In genomic region chr13:98512774-98513327, GRCh38 we compare ENCODE assay signal across 21 cellular contexts.
DNase-seq lines count a peak whose midpoint lies in the region; ATAC-seq and TF ChIP-seq lines count a peak whose summit lies in the region.
"Had no signal": no experiment of that assay in that cellular context is flagged by ENCODE, and none has a peak within 500 bp of the region (broad histone marks: within the 10 kb centered on the region; RNA-seq: fewer than 3 reads in every experiment).

No MANE protein-coding gene starts in this region.

- no peaks in the 10 kb centered on the region for H3K9me3 ChIP-seq in CD4-positive, alpha-beta T cell (ENCODE audit: control insufficient read depth, low read length)
- H3K9me3 ChIP-seq in right lobe of liver, result no peaks in the 10 kb centered on the region
- H3K9me3 ChIP-seq in aorta (ENCODE audit: control insufficient read depth, low read length), result no peaks in the 10 kb centered on the region
- H3K9me3 ChIP-seq: Caco-2, stomach, upper lobe of left lung had no signal

- ATAC-seq in CD4-positive, alpha-beta T cell (ENCODE audit: poor library complexity), result no peak
- ATAC-seq in right lobe of liver (peak; percentile 11 to 48 (median 40)), aorta (ENCODE audit: low FRiP score) (no peak)

- no peaks in the 10 kb centered on the region for H3K27me3 ChIP-seq in CD4-positive, alpha-beta T cell (ENCODE audit: control insufficient read depth, insufficient read depth, low read length)
- H3K27me3 ChIP-seq in right lobe of liver, result no peaks in the 10 kb centered on the region
- H3K27me3 ChIP-seq in aorta (ENCODE audit: control insufficient read depth in 1 of 2, insufficient read depth in 2 of 2, low read length in 1 of 2), result no peaks in the 10 kb centered on the region
- H3K27me3 ChIP-seq: stomach, upper lobe of left lung had no signal

- H3K4me3 ChIP-seq in right lobe of liver (no peak overlapping the region), aorta (ENCODE audit: low read length in 2 of 2) (no peak overlapping the region)
- H3K4me3 ChIP-seq: stomach, upper lobe of left lung had no signal

- in situ Hi-C loops in G401 (cut with HindIII; ENCODE audit: low sequenced_read_pairs), result no loop called here

- TF ChIP-seq CTCF in CD4-positive, alpha-beta T cell (IDR thresholded peaks at IDR 0.05), result no peak
- no peak for TF ChIP-seq CTCF in right lobe of liver (IDR thresholded peaks at IDR 0.05)

- DNase-seq in CD4-positive, alpha-beta T cell, result no peak
- peak; percentile 62 for DNase-seq in G401 (ENCODE audit: low spot score)
- no peak for DNase-seq in activated naive CD8-positive, alpha-beta T cell treated with anti-CD3 and anti-CD28 coated beads for 36 hours
- no peak for DNase-seq in right lobe of liver
- no peak for DNase-seq in HuH-7.5 (ENCODE audit: low spot score)
- DNase-seq in NOMO-1 treated with dmso at 0.1 percent for 144 hours (lab: John Stamatoyannopoulos, UW; ENCODE audit: unreplicated experiment), result no peak
- DNase-seq in DMS 273 (lab: John Stamatoyannopoulos, UW; ENCODE audit: unreplicated experiment), result no peak
- no peak for DNase-seq in aorta
- DNase-seq: activated gamma-delta T cell treated with Interleukin-2 at 50 U/mL for 16 hours, anterior cingulate cortex, Caco-2, endodermal cell, GOT3, NCI-H1105 treated with DMSO at 0.1 percent for 48 hours, NCI-H2107, NCI-H524, SIG-M5, stomach, T-helper 1 cell had no signal

- H3K4me3 Mint-ChIP-seq in CD4-positive, alpha-beta T cell, result no peak overlapping the region
- H3K4me3 Mint-ChIP-seq in activated naive CD8-positive, alpha-beta T cell treated with anti-CD3 and anti-CD28 coated beads for 36 hours, result no peak overlapping the region
- H3K4me3 Mint-ChIP-seq: endodermal cell had no signal

- intact Hi-C loops in CD4-positive, alpha-beta T cell (cut with DNase I, micrococcal nuclease), result loop anchor here (5.0 kb wide), 3 partner anchors 36 to 59 kb away; no protein-coding TSS in a partner anchor
- intact Hi-C loops in right lobe of liver (cut with DNase I), result no loop called here
- intact Hi-C loops in aorta (cut with DNase I), result no loop called here

- POLR2A ChIA-PET in CD4-positive, alpha-beta T cell (lab: Charles Lee), result no interaction called here

- no peak overlapping the region for H3K27ac ChIP-seq in CD4-positive, alpha-beta T cell (ENCODE audit: low read depth, low read length)
- H3K27ac ChIP-seq in right lobe of liver, result no peak overlapping the region
- H3K27ac ChIP-seq in aorta (ENCODE audit: low read depth in 1 of 2, low read length in 2 of 2), result no peak overlapping the region
- H3K27ac ChIP-seq: stomach, upper lobe of left lung, VCaP had no signal

- H3K36me3 ChIP-seq in right lobe of liver, result no peaks in the 10 kb centered on the region
- H3K36me3 ChIP-seq in aorta (ENCODE audit: control insufficient read depth in 1 of 2, insufficient read depth in 2 of 2, low read length in 1 of 2), result no peaks in the 10 kb centered on the region

- peak overlapping the region; percentile 82 for H3K27ac Mint-ChIP-seq in CD4-positive, alpha-beta T cell
- peak overlapping the region; percentile 90 for H3K27ac Mint-ChIP-seq in activated naive CD8-positive, alpha-beta T cell treated with anti-CD3 and anti-CD28 coated beads for 36 hours
- H3K27ac Mint-ChIP-seq: endodermal cell had no signal

- H3K4me1 ChIP-seq in right lobe of liver (peaks cover 0 to 15% (median 5%) of the 10 kb centered on the region in 4 donors), aorta (ENCODE audit: control insufficient read depth in 1 of 2, insufficient read depth in 2 of 2, low read length in 2 of 2) (no peaks in the 10 kb centered on the region)

- peaks cover 98% of the 10 kb centered on the region for H3K4me1 Mint-ChIP-seq in CD4-positive, alpha-beta T cell (ENCODE audit: low read depth)
- peaks cover 94% of the 10 kb centered on the region for H3K4me1 Mint-ChIP-seq in activated naive CD8-positive, alpha-beta T cell treated with anti-CD3 and anti-CD28 coated beads for 36 hours

- no peaks in the 10 kb centered on the region for H3K27me3 Mint-ChIP-seq in CD4-positive, alpha-beta T cell
- no peaks in the 10 kb centered on the region for H3K27me3 Mint-ChIP-seq in activated naive CD8-positive, alpha-beta T cell treated with anti-CD3 and anti-CD28 coated beads for 36 hours

- no peaks in the 10 kb centered on the region for H3K9me3 Mint-ChIP-seq in CD4-positive, alpha-beta T cell
- H3K9me3 Mint-ChIP-seq in activated naive CD8-positive, alpha-beta T cell treated with anti-CD3 and anti-CD28 coated beads for 36 hours, result peaks cover 6% of the 10 kb centered on the region
- H3K9me3 Mint-ChIP-seq: endodermal cell had no signal

- H3K36me3 Mint-ChIP-seq in CD4-positive, alpha-beta T cell (ENCODE audit: low read depth), result peaks cover 80% of the 10 kb centered on the region
- H3K36me3 Mint-ChIP-seq in activated naive CD8-positive, alpha-beta T cell treated with anti-CD3 and anti-CD28 coated beads for 36 hours, result peaks cover 77% of the 10 kb centered on the region

- no peak for TF ChIP-seq POLR2A in right lobe of liver (IDR thresholded peaks at IDR 0.05)

- 72% methylated on average over 3 of the region's 13 CpGs for WGBS in right lobe of liver (ENCODE audit: insufficient coverage, low coverage, low lambda C conversion rate, missing lambda C conversion rate)
- WGBS in aorta, 2 donors, result 86% methylated on average over 13 of the region's 13 CpGs

- CTCF ChIA-PET in CD4-positive, alpha-beta T cell (lab: Charles Lee), result no interaction called here

Comparison
In these comparisons a context has a peak if more than half of its experiments do, and no peak if none do; other contexts are left out.
1. ATAC-seq: peak in right lobe of liver (4 of 4); none in CD4-positive, alpha-beta T cell (single experiment) and aorta (single experiment).
2. intact Hi-C loops: an anchor here in CD4-positive, alpha-beta T cell (5.0 kb wide); none called in right lobe of liver and aorta.